ENCODE assay signal across 9 cellular contexts in genomic region chr13:23427342-23428182, GRCh38. TPM values are rescaled to one million over a fixed set of nuclear protein-coding genes. Genes with fewer than 3 reads are reported as not detected.
A peak's percentile ranks its signal among the peaks of the same experiment; 100 is the strongest.
DNase-seq lines count a peak whose midpoint lies in the region; TF ChIP-seq lines count a peak whose summit lies in the region.
"Had no signal": no experiment of that assay in that cellular context is flagged by ENCODE, and none has a peak within 500 bp of the region (broad histone marks: within the 10 kb centered on the region; RNA-seq: fewer than 3 reads in every experiment).

No MANE protein-coding gene starts in this region.

- CTCF ChIA-PET in A673 (lab: Charles Lee) = no interaction called here

- H3K9me3 ChIP-seq in prostate gland = no peaks in the 10 kb centered on the region
- H3K9me3 ChIP-seq in A673 (ENCODE audit: low read depth, low read length, poor library complexity, severe bottlenecking) = no peaks in the 10 kb centered on the region

- H3K36me3 ChIP-seq in prostate gland (no peaks in the 10 kb centered on the region), A673 (ENCODE audit: insufficient read depth, low read length, poor library complexity, severe bottlenecking) (no peaks in the 10 kb centered on the region)

- H3K27ac ChIP-seq in prostate gland (peak overlapping the region; percentile 41 to 56), A673 (ENCODE audit: low read depth, low read length, poor library complexity, severe bottlenecking) (no peak overlapping the region)

- DNase-seq in Daoy (ENCODE audit: low read depth) (peak; percentile 82), glomerular endothelial cell (ENCODE audit: extremely low read depth, low read depth, low spot score) (peak; percentile 74), prostate gland (ENCODE audit: low spot score) (peak; percentile 70), NCI-H526 treated with DMSO at 0.1 percent for 48 hours (lab: John Stamatoyannopoulos, UW) (no peak), A673 (ENCODE audit: low spot score) (no peak), HuH-7 (ENCODE audit: low spot score) (no peak), NCI-H1930 (lab: John Stamatoyannopoulos, UW) (no peak)
- DNase-seq: activated effector memory CD4-positive, alpha-beta T cell treated with anti-CD3 and anti-CD28 coated beads, Interleukin-2, amount 50 U/mL, for 16 hours had no signal

- H3K4me1 ChIP-seq in prostate gland (replicated peaks) (no peaks in the 10 kb centered on the region), A673 (ENCODE audit: insufficient read depth, low read length, poor library complexity, severe bottlenecking) (no peaks in the 10 kb centered on the region)

- 18% methylated on average over 12 of the region's 12 CpGs for WGBS in prostate gland

- no peak for TF ChIP-seq POLR2A in prostate gland (IDR thresholded peaks at IDR 0.05)

- no peak for TF ChIP-seq CTCF in WI38 (IDR thresholded peaks at IDR 0.05; ENCODE audit: low read depth, low read length)
- TF ChIP-seq CTCF in prostate gland (IDR thresholded peaks at IDR 0.05) = no peak
- no peak for TF ChIP-seq CTCF in A673 (conservative IDR thresholded peaks at IDR 0.05; ENCODE audit: low read depth, low read length)

- no TSS peak for BruUV-seq in A673 (replicated peaks; lab: Mats Ljungman, UMichigan)

- intact Hi-C loops in prostate gland (cut with DNase I) (no loop called here), A673 (cut with micrococcal nuclease; ENCODE audit: unreplicated experiment) (no loop called here)

- POLR2A ChIA-PET in A673 (lab: Charles Lee; ENCODE audit: low non-redundant PET) = no interaction called here

- peak overlapping the region; percentile 25; the same call in 1 of the 2 replicates for H3K4me3 ChIP-seq in WI38 (ENCODE audit: low read depth, low read length)
- H3K4me3 ChIP-seq in prostate gland = no peak overlapping the region
- no peak overlapping the region for H3K4me3 ChIP-seq in A673 (ENCODE audit: low read depth, low read length, poor library complexity, severe bottlenecking)

- H3K27me3 ChIP-seq in prostate gland (replicated peaks; ENCODE audit: insufficient read depth) (no peaks in the 10 kb centered on the region), A673 (replicated peaks; ENCODE audit: insufficient read depth, low read depth, low read length, poor library complexity) (peaks cover under 1% of the 10 kb centered on the region)

RNA-seq across cellular contexts. Expression of gene SACS, which starts 5.9 kb away (rescaled TPM):
- total RNA-seq in Daoy (2014; rRNA removed; shearing (Covaris generic)) = 51.3 and 52.7 TPM in 2 replicates
- total RNA-seq in glomerular endothelial cell (42.6 and 99.6 TPM in 2 replicates), prostate gland (10 to 100 TPM in 1 of 2 donors, 1 to 10 TPM in 1; 7.8 to 24.1 TPM), A673 (2021) (31.5 and 35.9 TPM in 2 replicates)

Comparison
In these comparisons a context has a peak if more than half of its experiments do, and no peak if none do; other contexts are left out.
1. DNase-seq: peak in Daoy (single experiment), glomerular endothelial cell (single experiment) and prostate gland (single experiment); none in NCI-H526 treated with DMSO at 0.1 percent for 48 hours (single experiment), A673 (single experiment), HuH-7 (single experiment) and NCI-H1930 (0 of 2).